ENCODE assay signal across 20 cellular contexts in genomic region chr7:4233621-4234497, GRCh38.
"Had no signal": no experiment of that assay in that cellular context is flagged by ENCODE, and none has a peak within 500 bp of the region (broad histone marks: within the 10 kb centered on the region; RNA-seq: fewer than 3 reads in every experiment).

No MANE protein-coding gene starts in this region.

- H3K27ac ChIP-seq: dorsolateral prefrontal cortex, hepatocyte, pancreas, psoas muscle, stomach, thoracic aorta had no signal

- H3K4me3 Mint-ChIP-seq: naive thymus-derived CD8-positive, alpha-beta T cell; stimulated activated effector memory CD8-positive, alpha-beta T cell treated with anti-CD3 and anti-CD28 coated beads, Interleukin-12 subunit alpha, Interleukin-12 subunit beta, amount 100 ng/mL, for 72 hours had no signal

- H3K79me2 ChIP-seq: hepatocyte had no signal

- DNase-seq: caudate nucleus; cortex of kidney; effector CD8-positive, alpha-beta T cell; foreskin melanocyte; mucosa of descending colon; naive thymus-derived CD8-positive, alpha-beta T cell; nucleus accumbens; pancreas; psoas muscle; retina; stimulated activated CD4-positive, alpha-beta T cell treated with anti-CD3 and anti-CD28 coated beads, Interleukin-4, amount 100 ng/mL, for 1 hour; stimulated activated CD8-positive, alpha-beta memory T cell treated with anti-CD3 and anti-CD28 coated beads, Interleukin-4, amount 100 ng/mL, for 48 hours; stomach; substantia nigra; trophoblast cell had no signal

- H3K9me3 Mint-ChIP-seq: naive thymus-derived CD8-positive, alpha-beta T cell; stimulated activated effector memory CD8-positive, alpha-beta T cell treated with anti-CD3 and anti-CD28 coated beads, Interleukin-12 subunit alpha, Interleukin-12 subunit beta, amount 100 ng/mL, for 72 hours had no signal

- H2AFZ ChIP-seq: hepatocyte had no signal

- H3K4me1 Mint-ChIP-seq: stimulated activated effector memory CD8-positive, alpha-beta T cell treated with anti-CD3 and anti-CD28 coated beads, Interleukin-12 subunit alpha, Interleukin-12 subunit beta, amount 100 ng/mL, for 72 hours had no signal

- H3K36me3 Mint-ChIP-seq: naive thymus-derived CD8-positive, alpha-beta T cell; stimulated activated effector memory CD8-positive, alpha-beta T cell treated with anti-CD3 and anti-CD28 coated beads, Interleukin-12 subunit alpha, Interleukin-12 subunit beta, amount 100 ng/mL, for 72 hours had no signal

- H3K27me3 ChIP-seq: dorsolateral prefrontal cortex, hepatocyte, pancreas, stomach had no signal

- H3K9me3 ChIP-seq: mucosa of descending colon, pancreas, psoas muscle, stomach, thoracic aorta had no signal

- H3K4me3 ChIP-seq: dorsolateral prefrontal cortex, hepatocyte, mucosa of descending colon, pancreas, psoas muscle, smooth muscle cell, stomach, thoracic aorta had no signal

- H3K36me3 ChIP-seq: pancreas, stomach had no signal

- FAIRE-seq: pancreas had no signal

- H3K4me1 ChIP-seq: pancreas, psoas muscle, stomach had no signal

- H3K4me2 ChIP-seq: hepatocyte, smooth muscle cell had no signal

- H3K27ac Mint-ChIP-seq: stimulated activated effector memory CD8-positive, alpha-beta T cell treated with anti-CD3 and anti-CD28 coated beads, Interleukin-12 subunit alpha, Interleukin-12 subunit beta, amount 100 ng/mL, for 72 hours had no signal

- ATAC-seq: mucosa of descending colon; naive thymus-derived CD8-positive, alpha-beta T cell; pancreas; psoas muscle; stimulated activated effector memory CD8-positive, alpha-beta T cell treated with anti-CD3 and anti-CD28 coated beads, Interleukin-12 subunit alpha, Interleukin-12 subunit beta, amount 100 ng/mL, for 72 hours had no signal
